ENCODE assay signal across 23 cellular contexts in genomic region chr3:134190272-134190671, GRCh38.
"Had no signal": no experiment of that assay in that cellular context is flagged by ENCODE, and none has a peak within 500 bp of the region (broad histone marks: within the 10 kb centered on the region; RNA-seq: fewer than 3 reads in every experiment).

No MANE protein-coding gene starts in this region.

- H3K79me2 ChIP-seq: parathyroid adenoma had no signal

- H3K9me3 ChIP-seq: esophagus muscularis mucosa, left lung, testis, upper lobe of left lung had no signal

- H3K4me3 Mint-ChIP-seq: activated CD4-positive, alpha-beta memory T cell treated with anti-CD3 and anti-CD28 coated beads for 36 hours; activated CD4-positive, alpha-beta T cell treated with anti-CD3 and anti-CD28 coated beads for 36 hours; activated naive CD8-positive, alpha-beta T cell treated with anti-CD3 and anti-CD28 coated beads, Interleukin-2, amount 10 ng/mL, durations not matched to agents 7 days and 5 days; stimulated activated memory B cell treated with anti-CD40 and anti-IgM and Interleukin-4, amounts not matched to agents 10 μg/mL and 1 μg/mL and 100 μg/mL, for 72 hours had no signal

- H3K36me3 Mint-ChIP-seq: activated naive CD8-positive, alpha-beta T cell treated with anti-CD3 and anti-CD28 coated beads, Interleukin-2, amount 10 ng/mL, durations not matched to agents 7 days and 5 days had no signal

- H3K27ac ChIP-seq: dorsolateral prefrontal cortex, esophagus muscularis mucosa, parathyroid adenoma, testis, upper lobe of left lung had no signal

- H3K4me1 ChIP-seq: esophagus muscularis mucosa, left lung, parathyroid adenoma, upper lobe of left lung had no signal

- H2AFZ ChIP-seq: parathyroid adenoma had no signal

- H3K4me1 Mint-ChIP-seq: activated CD4-positive, alpha-beta T cell treated with anti-CD3 and anti-CD28 coated beads for 36 hours; stimulated activated memory B cell treated with anti-CD40 and anti-IgM and Interleukin-4, amounts not matched to agents 10 μg/mL and 1 μg/mL and 100 μg/mL, for 72 hours had no signal

- ATAC-seq: activated CD4-positive, alpha-beta T cell treated with anti-CD3 and anti-CD28 coated beads for 36 hours; left lung; sciatic nerve; stimulated activated memory B cell treated with anti-CD40 and anti-IgM and Interleukin-4, amounts not matched to agents 10 μg/mL and 1 μg/mL and 100 μg/mL, for 72 hours had no signal

- H3K4me3 ChIP-seq: dorsolateral prefrontal cortex, esophagus muscularis mucosa, left lung, testis, upper lobe of left lung had no signal

- DNase-seq: activated CD4-positive, alpha-beta memory T cell treated with anti-CD3 and anti-CD28 coated beads for 36 hours; activated CD4-positive, alpha-beta T cell treated with anti-CD3 and anti-CD28 coated beads for 36 hours; activated naive CD4-positive, alpha-beta T cell treated with Interleukin-2 at 50 U/mL for 16 hours; activated naive CD8-positive, alpha-beta T cell treated with anti-CD3 and anti-CD28 coated beads, Interleukin-2, amount 10 ng/mL, durations not matched to agents 7 days and 5 days; activated T-cell treated with anti-CD3 and anti-CD28 coated beads for 4 hours; amygdala; dorsolateral prefrontal cortex; foreskin melanocyte; glutamatergic neuron; hypothalamus; left lung; mammary epithelial cell; stimulated activated CD4-positive, alpha-beta T cell treated with anti-CD3 and anti-CD28 coated beads, Interleukin-4, amount 100 ng/mL, for 4 hours; testis; upper lobe of left lung had no signal

- H3K27ac Mint-ChIP-seq: activated CD4-positive, alpha-beta memory T cell treated with anti-CD3 and anti-CD28 coated beads for 36 hours; activated CD4-positive, alpha-beta T cell treated with anti-CD3 and anti-CD28 coated beads for 36 hours; activated naive CD8-positive, alpha-beta T cell treated with anti-CD3 and anti-CD28 coated beads, Interleukin-2, amount 10 ng/mL, durations not matched to agents 7 days and 5 days; activated T-helper 2 cell treated with anti-CD3 and anti-CD28 coated beads, Interferon-gamma antibody, Interleukin-2, Interleukin-4, amounts not matched to agents 10 μg/mL and 5 μg/mL and 100 μg/mL, durations not matched to agents 14 hours and 24 hours and 36 hours; stimulated activated memory B cell treated with anti-CD40 and anti-IgM and Interleukin-4, amounts not matched to agents 10 μg/mL and 1 μg/mL and 100 μg/mL, for 72 hours had no signal

- FAIRE-seq: colon, endometrium, keratinocyte had no signal

- H3K27me3 ChIP-seq: dorsolateral prefrontal cortex, esophagus muscularis mucosa, left lung, testis, upper lobe of left lung had no signal

- H3K9me3 Mint-ChIP-seq: activated CD4-positive, alpha-beta memory T cell treated with anti-CD3 and anti-CD28 coated beads for 36 hours; activated naive CD8-positive, alpha-beta T cell treated with anti-CD3 and anti-CD28 coated beads, Interleukin-2, amount 10 ng/mL, durations not matched to agents 7 days and 5 days; activated T-helper 2 cell treated with anti-CD3 and anti-CD28 coated beads, Interferon-gamma antibody, Interleukin-2, Interleukin-4, amounts not matched to agents 10 μg/mL and 5 μg/mL and 100 μg/mL, durations not matched to agents 14 hours and 24 hours and 36 hours; stimulated activated memory B cell treated with anti-CD40 and anti-IgM and Interleukin-4, amounts not matched to agents 10 μg/mL and 1 μg/mL and 100 μg/mL, for 72 hours had no signal

- H3K27me3 Mint-ChIP-seq: activated CD4-positive, alpha-beta memory T cell treated with anti-CD3 and anti-CD28 coated beads for 36 hours; activated CD4-positive, alpha-beta T cell treated with anti-CD3 and anti-CD28 coated beads for 36 hours; activated naive CD8-positive, alpha-beta T cell treated with anti-CD3 and anti-CD28 coated beads, Interleukin-2, amount 10 ng/mL, durations not matched to agents 7 days and 5 days; stimulated activated memory B cell treated with anti-CD40 and anti-IgM and Interleukin-4, amounts not matched to agents 10 μg/mL and 1 μg/mL and 100 μg/mL, for 72 hours had no signal
